In the genomic region with DNA sequence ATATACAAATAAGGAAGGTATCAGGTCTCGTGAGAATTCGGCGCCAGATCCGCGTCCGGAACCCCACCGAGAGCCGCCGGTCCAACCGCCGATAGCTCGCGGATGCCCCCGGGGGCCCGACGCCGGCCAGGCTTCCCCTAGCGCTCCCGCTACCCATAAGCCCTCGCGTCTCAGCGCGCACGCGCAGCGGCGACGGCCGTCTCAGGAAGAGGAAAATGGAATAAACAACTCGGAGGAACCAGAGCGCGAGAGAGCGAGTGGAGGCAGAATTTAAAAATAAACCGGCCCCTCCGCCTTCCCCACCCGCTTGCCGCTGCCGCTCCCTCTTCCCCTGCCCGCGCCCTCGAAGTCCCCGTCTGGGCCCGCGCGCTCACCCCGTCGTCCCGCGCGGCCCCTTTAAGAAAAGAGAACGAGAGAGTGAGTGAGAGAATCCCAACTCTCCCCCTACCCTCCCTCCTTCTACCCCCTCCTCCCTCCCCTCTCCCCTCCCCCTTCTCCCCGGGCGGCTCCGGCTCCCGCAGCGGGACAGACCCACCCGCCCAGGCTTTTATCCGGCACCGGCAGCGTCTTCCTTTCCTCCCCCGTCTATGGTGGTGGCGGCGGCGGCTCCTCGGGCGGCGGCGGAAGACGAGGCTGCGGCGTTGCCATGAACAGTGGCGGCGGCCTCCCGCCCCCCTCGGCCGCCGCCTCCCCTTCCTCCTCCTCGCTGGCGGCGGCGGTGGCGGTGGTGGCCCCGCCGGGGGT, we compare ENCODE assay signal across 1 cellular context.
TF ChIP-seq lines count a peak whose summit lies in the region.

TSS of gene PAN3 (plus strand) at position 534 of the 744 bp plus-strand sequence. CDS start at position 647, 113 bp downstream.

TF ChIP-seq in HepG2, 621 proteins besides CTCF, POLR2A, EP300 and RAD21 (continued from another document and continues in another):
- TF ChIP-seq, protein P1, sequence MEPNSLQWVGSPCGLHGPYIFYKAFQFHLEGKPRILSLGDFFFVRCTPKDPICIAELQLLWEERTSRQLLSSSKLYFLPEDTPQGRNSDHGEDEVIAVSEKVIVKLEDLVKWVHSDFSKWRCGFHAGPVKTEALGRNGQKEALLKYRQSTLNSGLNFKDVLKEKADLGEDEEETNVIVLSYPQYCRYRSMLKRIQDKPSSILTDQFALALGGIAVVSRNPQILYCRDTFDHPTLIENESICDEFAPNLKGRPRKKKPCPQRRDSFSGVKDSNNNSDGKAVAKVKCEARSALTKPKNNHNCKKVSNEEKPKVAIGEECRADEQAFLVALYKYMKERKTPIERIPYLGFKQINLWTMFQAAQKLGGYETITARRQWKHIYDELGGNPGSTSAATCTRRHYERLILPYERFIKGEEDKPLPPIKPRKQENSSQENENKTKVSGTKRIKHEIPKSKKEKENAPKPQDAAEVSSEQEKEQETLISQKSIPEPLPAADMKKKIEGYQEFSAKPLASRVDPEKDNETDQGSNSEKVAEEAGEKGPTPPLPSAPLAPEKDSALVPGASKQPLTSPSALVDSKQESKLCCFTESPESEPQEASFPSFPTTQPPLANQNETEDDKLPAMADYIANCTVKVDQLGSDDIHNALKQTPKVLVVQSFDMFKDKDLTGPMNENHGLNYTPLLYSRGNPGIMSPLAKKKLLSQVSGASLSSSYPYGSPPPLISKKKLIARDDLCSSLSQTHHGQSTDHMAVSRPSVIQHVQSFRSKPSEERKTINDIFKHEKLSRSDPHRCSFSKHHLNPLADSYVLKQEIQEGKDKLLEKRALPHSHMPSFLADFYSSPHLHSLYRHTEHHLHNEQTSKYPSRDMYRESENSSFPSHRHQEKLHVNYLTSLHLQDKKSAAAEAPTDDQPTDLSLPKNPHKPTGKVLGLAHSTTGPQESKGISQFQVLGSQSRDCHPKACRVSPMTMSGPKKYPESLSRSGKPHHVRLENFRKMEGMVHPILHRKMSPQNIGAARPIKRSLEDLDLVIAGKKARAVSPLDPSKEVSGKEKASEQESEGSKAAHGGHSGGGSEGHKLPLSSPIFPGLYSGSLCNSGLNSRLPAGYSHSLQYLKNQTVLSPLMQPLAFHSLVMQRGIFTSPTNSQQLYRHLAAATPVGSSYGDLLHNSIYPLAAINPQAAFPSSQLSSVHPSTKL (CRISPR knock-in tag; IDR thresholded peaks at IDR 0.05) = peak; percentile 46; the same call in 1 of the 2 replicates
- TF ChIP-seq ZSCAN29 (CRISPR knock-in tag; conservative IDR thresholded peaks at IDR 0.05) = no peak
- TF ChIP-seq CCAR2 (optimal IDR thresholded peaks at IDR 0.05; ENCODE audit: low read depth, low read length) = no peak
- peak; percentile 85 for TF ChIP-seq PHF8 (CRISPR knock-in tag; IDR thresholded peaks at IDR 0.05)
- no peak for TF ChIP-seq GLI4 (CRISPR knock-in tag; IDR thresholded peaks at IDR 0.05; ENCODE audit: borderline replicate concordance)
- TF ChIP-seq GZF1 (CRISPR knock-in tag; IDR thresholded peaks at IDR 0.05) = no peak
- TF ChIP-seq ZIK1 (CRISPR knock-in tag; IDR thresholded peaks at IDR 0.05; ENCODE audit: borderline replicate concordance, low read depth) = no peak
- TF ChIP-seq ZNF850 (CRISPR knock-in tag; conservative IDR thresholded peaks at IDR 0.05) = no peak
- no peak for TF ChIP-seq ZNF451 (CRISPR knock-in tag; IDR thresholded peaks at IDR 0.05)
- peak; percentile 66 for TF ChIP-seq ZNF574 (CRISPR knock-in tag; IDR thresholded peaks at IDR 0.05)
- TF ChIP-seq HOXA7 (CRISPR knock-in tag; IDR thresholded peaks at IDR 0.05) = no peak
- TF ChIP-seq ZNF609 (CRISPR knock-in tag; IDR thresholded peaks at IDR 0.05; ENCODE audit: borderline replicate concordance) = no peak
- TF ChIP-seq, protein P2, sequence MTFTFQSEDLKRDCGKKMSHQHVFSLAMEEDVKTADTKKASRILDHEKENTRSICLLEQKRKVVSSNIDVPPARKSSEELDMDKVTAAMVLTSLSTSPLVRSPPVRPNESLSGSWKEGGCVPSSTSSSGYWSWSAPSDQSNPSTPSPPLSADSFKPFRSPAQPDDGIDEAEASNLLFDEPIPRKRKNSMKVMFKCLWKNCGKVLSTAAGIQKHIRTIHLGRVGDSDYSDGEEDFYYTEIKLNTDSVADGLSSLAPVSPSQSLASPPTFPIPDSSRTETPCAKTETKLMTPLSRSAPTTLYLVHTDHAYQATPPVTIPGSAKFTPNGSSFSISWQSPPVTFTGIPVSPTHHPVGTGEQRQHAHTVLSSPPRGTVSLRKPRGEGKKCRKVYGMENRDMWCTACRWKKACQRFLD (CRISPR knock-in tag; IDR thresholded peaks at IDR 0.05; ENCODE audit: borderline replicate concordance) = no peak
- TF ChIP-seq ZNF530 (CRISPR knock-in tag; IDR thresholded peaks at IDR 0.05; ENCODE audit: low read depth) = no peak
- TF ChIP-seq SKI (IDR thresholded peaks at IDR 0.05; ENCODE audit: partially characterized antibody) = no peak
- TF ChIP-seq ZSCAN31 (CRISPR knock-in tag; IDR thresholded peaks at IDR 0.05; ENCODE audit: low read depth) = 0 out of 2 replicates have a peak, but pooled peaks have one; percentile 42
- peak; percentile 76 for TF ChIP-seq ELF1 (CRISPR knock-in tag; IDR thresholded peaks at IDR 0.05)
- TF ChIP-seq FIP1L1 (IDR thresholded peaks at IDR 0.05; ENCODE audit: borderline replicate concordance, insufficient read depth, low read depth, low read length) = no peak
- 0 out of 2 replicates have a peak, but pooled peaks have one; percentile 16 for TF ChIP-seq TFDP1 (CRISPR knock-in tag; IDR thresholded peaks at IDR 0.05; ENCODE audit: borderline replicate concordance)
- TF ChIP-seq KDM3A (CRISPR knock-in tag; IDR thresholded peaks at IDR 0.05; ENCODE audit: low read depth) = no peak
- peak; percentile 64 for TF ChIP-seq ZBTB7B (CRISPR knock-in tag; IDR thresholded peaks at IDR 0.05)
- no peak for TF ChIP-seq ZKSCAN5 (CRISPR knock-in tag; IDR thresholded peaks at IDR 0.05)
- TF ChIP-seq MTA3 (CRISPR knock-in tag; IDR thresholded peaks at IDR 0.05) = no peak
- no peak for TF ChIP-seq SRSF9 (IDR thresholded peaks at IDR 0.05; ENCODE audit: borderline replicate concordance, insufficient read depth, low read depth, low read length, poor library complexity, severe bottlenecking)
- TF ChIP-seq KDM4B (CRISPR knock-in tag; IDR thresholded peaks at IDR 0.05) = no peak; the same call in 1 of the 2 replicates
- TF ChIP-seq, protein P3, sequence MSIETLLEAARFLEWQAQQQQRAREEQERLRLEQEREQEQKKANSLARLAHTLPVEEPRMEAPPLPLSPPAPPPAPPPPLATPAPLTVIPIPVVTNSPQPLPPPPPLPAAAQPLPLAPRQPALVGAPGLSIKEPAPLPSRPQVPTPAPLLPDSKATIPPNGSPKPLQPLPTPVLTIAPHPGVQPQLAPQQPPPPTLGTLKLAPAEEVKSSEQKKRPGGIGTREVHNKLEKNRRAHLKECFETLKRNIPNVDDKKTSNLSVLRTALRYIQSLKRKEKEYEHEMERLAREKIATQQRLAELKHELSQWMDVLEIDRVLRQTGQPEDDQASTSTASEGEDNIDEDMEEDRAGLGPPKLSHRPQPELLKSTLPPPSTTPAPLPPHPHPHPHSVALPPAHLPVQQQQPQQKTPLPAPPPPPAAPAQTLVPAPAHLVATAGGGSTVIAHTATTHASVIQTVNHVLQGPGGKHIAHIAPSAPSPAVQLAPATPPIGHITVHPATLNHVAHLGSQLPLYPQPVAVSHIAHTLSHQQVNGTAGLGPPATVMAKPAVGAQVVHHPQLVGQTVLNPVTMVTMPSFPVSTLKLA (IDR thresholded peaks at IDR 0.05) = no peak
- no peak for TF ChIP-seq TRIM24 (CRISPR knock-in tag; IDR thresholded peaks at IDR 0.05)
- TF ChIP-seq, protein P4, sequence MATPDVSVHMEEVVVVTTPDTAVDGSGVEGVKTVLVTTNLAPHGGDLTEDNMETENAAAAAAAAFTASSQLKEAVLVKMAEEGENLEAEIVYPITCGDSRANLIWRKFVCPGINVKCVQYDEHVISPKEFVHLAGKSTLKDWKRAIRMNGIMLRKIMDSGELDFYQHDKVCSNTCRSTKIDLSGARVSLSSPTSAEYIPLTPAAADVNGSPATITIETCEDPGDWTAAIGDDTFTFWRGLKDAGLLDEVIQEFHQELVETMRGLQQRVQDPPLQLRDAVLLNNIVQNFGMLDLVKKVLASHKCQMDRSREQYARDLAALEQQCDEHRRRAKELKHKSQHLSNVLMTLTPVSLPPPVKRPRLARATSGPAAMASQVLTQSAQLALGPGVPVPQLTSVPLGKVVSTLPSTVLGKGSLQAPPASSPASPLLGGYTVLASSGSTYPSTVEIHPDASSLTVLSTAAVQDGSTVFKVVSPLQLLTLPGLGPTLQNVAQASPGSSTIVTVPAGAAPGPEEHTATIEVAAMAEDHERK (CRISPR knock-in tag; IDR thresholded peaks at IDR 0.05; ENCODE audit: low read depth) = no peak
- no peak for TF ChIP-seq DR1 (CRISPR knock-in tag; IDR thresholded peaks at IDR 0.05)
- no peak for TF ChIP-seq ZNF816 (CRISPR knock-in tag; IDR thresholded peaks at IDR 0.05; ENCODE audit: borderline replicate concordance)
- no peak for TF ChIP-seq SIX4 (CRISPR knock-in tag; IDR thresholded peaks at IDR 0.05)
- no peak for TF ChIP-seq ZNF382 (CRISPR knock-in tag; IDR thresholded peaks at IDR 0.05; ENCODE audit: borderline replicate concordance)
- TF ChIP-seq NR1H2 (CRISPR knock-in tag; IDR thresholded peaks at IDR 0.05; ENCODE audit: borderline replicate concordance, low read depth) = no peak
- TF ChIP-seq HNRNPUL1 (IDR thresholded peaks at IDR 0.05; ENCODE audit: low read depth, low read length) = no peak
- TF ChIP-seq, protein P5, sequence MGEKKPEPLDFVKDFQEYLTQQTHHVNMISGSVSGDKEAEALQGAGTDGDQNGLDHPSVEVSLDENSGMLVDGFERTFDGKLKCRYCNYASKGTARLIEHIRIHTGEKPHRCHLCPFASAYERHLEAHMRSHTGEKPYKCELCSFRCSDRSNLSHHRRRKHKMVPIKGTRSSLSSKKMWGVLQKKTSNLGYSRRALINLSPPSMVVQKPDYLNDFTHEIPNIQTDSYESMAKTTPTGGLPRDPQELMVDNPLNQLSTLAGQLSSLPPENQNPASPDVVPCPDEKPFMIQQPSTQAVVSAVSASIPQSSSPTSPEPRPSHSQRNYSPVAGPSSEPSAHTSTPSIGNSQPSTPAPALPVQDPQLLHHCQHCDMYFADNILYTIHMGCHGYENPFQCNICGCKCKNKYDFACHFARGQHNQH (CRISPR knock-in tag; IDR thresholded peaks at IDR 0.05) = peak; percentile 66; the same call in 1 of the 2 replicates
- no peak for TF ChIP-seq TEAD2 (CRISPR knock-in tag; IDR thresholded peaks at IDR 0.05)
